ENCODE assay signal across 1 cellular context in the genomic region with DNA sequence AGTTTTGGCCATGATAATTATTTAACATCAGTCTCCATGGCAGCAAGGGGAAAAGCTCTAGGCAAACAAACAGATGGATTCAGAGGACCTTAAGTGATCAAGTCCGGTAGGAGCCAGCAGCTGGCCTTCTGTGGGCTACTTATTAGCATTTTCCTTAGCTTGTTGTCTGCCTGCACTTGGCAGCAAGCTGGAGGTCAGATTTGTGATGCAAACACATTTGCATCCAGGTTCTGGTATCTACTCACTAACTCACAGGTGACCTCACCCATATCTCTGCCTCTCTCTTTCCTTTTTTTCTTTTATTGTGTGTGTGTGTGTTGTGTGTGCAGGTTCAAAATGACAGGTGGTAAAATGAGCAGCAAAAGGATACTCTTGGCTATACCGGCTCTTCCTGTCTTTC.
TF ChIP-seq lines count a peak whose summit lies in the region.

No MANE protein-coding gene starts in this region.

TF ChIP-seq in IMR-90, 13 proteins besides CTCF, POLR2A, EP300 and RAD21 (continued from another document):
- TF ChIP-seq, protein P1, sequence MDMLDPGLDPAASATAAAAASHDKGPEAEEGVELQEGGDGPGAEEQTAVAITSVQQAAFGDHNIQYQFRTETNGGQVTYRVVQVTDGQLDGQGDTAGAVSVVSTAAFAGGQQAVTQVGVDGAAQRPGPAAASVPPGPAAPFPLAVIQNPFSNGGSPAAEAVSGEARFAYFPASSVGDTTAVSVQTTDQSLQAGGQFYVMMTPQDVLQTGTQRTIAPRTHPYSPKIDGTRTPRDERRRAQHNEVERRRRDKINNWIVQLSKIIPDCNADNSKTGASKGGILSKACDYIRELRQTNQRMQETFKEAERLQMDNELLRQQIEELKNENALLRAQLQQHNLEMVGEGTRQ (IDR thresholded peaks at IDR 0.05; ENCODE audit: low read depth, low read length) = no peak
- TF ChIP-seq RFX5 (IDR thresholded peaks at IDR 0.05; ENCODE audit: low read depth, low read length) = no peak
- no peak for TF ChIP-seq FOS (IDR thresholded peaks at IDR 0.05; ENCODE audit: low read depth, low read length)
- no peak for TF ChIP-seq MXI1 (IDR thresholded peaks at IDR 0.05; ENCODE audit: borderline replicate concordance, low read depth, low read length)
- TF ChIP-seq RCOR1 (IDR thresholded peaks at IDR 0.05; ENCODE audit: insufficient replicate concordance, low read length) = no peak
- no peak for TF ChIP-seq BHLHE40 (IDR thresholded peaks at IDR 0.05; ENCODE audit: low read depth, low read length)
- TF ChIP-seq MAFK (IDR thresholded peaks at IDR 0.05; ENCODE audit: low read depth, low read length) = no peak
- TF ChIP-seq NFE2L2 (IDR thresholded peaks at IDR 0.05; ENCODE audit: low read depth, low read length) = no peak
